Comparison of ENCODE assay signal across 14 cellular contexts in genomic region chr2:88606371-88607030, GRCh38. TPM values are rescaled to one million over a fixed set of nuclear protein-coding genes. Genes with fewer than 3 reads are reported as not detected.
A peak's percentile ranks its signal among the peaks of the same experiment; 100 is the strongest.
DNase-seq lines count a peak whose midpoint lies in the region; ATAC-seq and TF ChIP-seq lines count a peak whose summit lies in the region.
"Had no signal": no experiment of that assay in that cellular context is flagged by ENCODE, and none has a peak within 500 bp of the region (broad histone marks: within the 10 kb centered on the region; RNA-seq: fewer than 3 reads in every experiment).

No MANE protein-coding gene starts in this region.

- no peaks in the 10 kb centered on the region for H3K9me2 ChIP-seq in OCI-LY7 (ENCODE audit: insufficient read depth, low read length)

- peaks cover 8 to 17% of the 10 kb centered on the region in 2 donors for H3K36me3 Mint-ChIP-seq in CD4-positive, alpha-beta memory T cell
- peaks cover 13% of the 10 kb centered on the region for H3K36me3 Mint-ChIP-seq in CD4-positive, alpha-beta T cell (ENCODE audit: low read depth)

- peak overlapping the region; percentile 45 for H3K4me3 ChIP-seq in OCI-LY7 (ENCODE audit: low read depth, low read length, poor library complexity, severe bottlenecking)
- H3K4me3 ChIP-seq in CD4-positive, alpha-beta memory T cell (ENCODE audit: low read length in 2 of 2): no peak overlapping the region
- H3K4me3 ChIP-seq: uterus had no signal

- peak overlapping the region in 2 of 7 donors; percentile 41 to 70 for H3K27ac Mint-ChIP-seq in CD4-positive, alpha-beta memory T cell
- no peak overlapping the region for H3K27ac Mint-ChIP-seq in CD4-positive, alpha-beta T cell

- peaks cover 99% of the 10 kb centered on the region for H3K4me1 ChIP-seq in OCI-LY7 (ENCODE audit: insufficient read depth, low read length, poor library complexity, severe bottlenecking)
- H3K4me1 ChIP-seq in CD4-positive, alpha-beta memory T cell (ENCODE audit: insufficient read depth, low read length): no peaks in the 10 kb centered on the region
- H3K4me1 ChIP-seq: uterus had no signal

- H3K9me3 ChIP-seq in OCI-LY7 (ENCODE audit: low read length): no peaks in the 10 kb centered on the region
- no peaks in the 10 kb centered on the region for H3K9me3 ChIP-seq in CD4-positive, alpha-beta memory T cell (ENCODE audit: control insufficient read depth in 1 of 2, low read length in 2 of 2)
- H3K9me3 ChIP-seq in CD4-positive, alpha-beta T cell (ENCODE audit: control insufficient read depth, low read length): no peaks in the 10 kb centered on the region
- H3K9me3 ChIP-seq: Caco-2, neutrophil, uterus had no signal

- peaks cover 95% of the 10 kb centered on the region for H3K79me2 ChIP-seq in OCI-LY7 (ENCODE audit: insufficient read depth, low read depth, low read length)

- H3K9me3 Mint-ChIP-seq in CD4-positive, alpha-beta memory T cell: no peaks in the 10 kb centered on the region
- no peaks in the 10 kb centered on the region for H3K9me3 Mint-ChIP-seq in CD4-positive, alpha-beta T cell

- H3K36me3 ChIP-seq in OCI-LY7 (ENCODE audit: insufficient read depth, low read length): peaks cover 56% of the 10 kb centered on the region
- peaks cover 3% of the 10 kb centered on the region for H3K36me3 ChIP-seq in CD4-positive, alpha-beta memory T cell (ENCODE audit: insufficient read depth, low read length)
- H3K36me3 ChIP-seq: neutrophil, uterus had no signal

- DNase-seq in OCI-LY7 (ENCODE audit: low spot score): peak; percentile 92
- no peak for DNase-seq in NCI-H510A (lab: John Stamatoyannopoulos, UW)
- no peak for DNase-seq in CD4-positive, alpha-beta memory T cell
- DNase-seq in CD4-positive, alpha-beta T cell: no peak
- no peak for DNase-seq in activated CD4-positive, alpha-beta T cell treated with anti-CD3 and anti-CD28 coated beads for 48 hours
- DNase-seq: activated CD4-positive, alpha-beta T cell treated with anti-CD3 and anti-CD28 coated beads, Interleukin-2, amount 50 U/mL, for 4 hours; amygdala; Caco-2; uterus had no signal

- peaks cover 16 to 22% (median 19%) of the 10 kb centered on the region in 4 donors for H3K4me1 Mint-ChIP-seq in CD4-positive, alpha-beta memory T cell
- peaks cover 43% of the 10 kb centered on the region for H3K4me1 Mint-ChIP-seq in CD4-positive, alpha-beta T cell (ENCODE audit: low read depth)

- peak overlapping the region; percentile 76 for H3K4me2 ChIP-seq in OCI-LY7 (ENCODE audit: low read length)

- intact Hi-C loops in OCI-LY7 (cut with micrococcal nuclease; ENCODE audit: unreplicated experiment): loop anchor here (5.0 kb wide), 1 partner anchor 146 kb away; no protein-coding TSS in a partner anchor
- intact Hi-C loops in CD4-positive, alpha-beta memory T cell (cut with micrococcal nuclease): no loop called here
- intact Hi-C loops in CD4-positive, alpha-beta T cell (cut with DNase I, micrococcal nuclease): no loop called here

- H3K27ac ChIP-seq in OCI-LY7 (ENCODE audit: low read depth, low read length, poor library complexity, severe bottlenecking): peak overlapping the region; percentile 99
- no peak overlapping the region for H3K27ac ChIP-seq in CD4-positive, alpha-beta memory T cell (ENCODE audit: low read depth, low read length)
- no peak overlapping the region for H3K27ac ChIP-seq in CD4-positive, alpha-beta T cell (ENCODE audit: low read depth, low read length)
- H3K27ac ChIP-seq: neutrophil, uterus had no signal

- CTCF ChIA-PET in OCI-LY7 (lab: Charles Lee; ENCODE audit: unreplicated experiment): interaction anchor here (0.7 to 1.5 kb wide), 3 partner anchors 8 to 16 kb away, joined by 3 to 5 read pairs (median 5); no protein-coding TSS in a partner anchor
- CTCF ChIA-PET in CD4-positive, alpha-beta memory T cell (lab: Charles Lee; ENCODE audit: partially characterized antibody): interaction anchor here (1.3 to 3.2 kb wide), 3 partner anchors 15 to 65 kb away, joined by 3 to 13 read pairs (median 6); no protein-coding TSS in a partner anchor
- CTCF ChIA-PET in CD4-positive, alpha-beta T cell (lab: Charles Lee): no interaction called here

- no TSS peak for BruUV-seq in OCI-LY7 (replicated peaks; lab: Mats Ljungman, UMichigan)

- no peak overlapping the region for H2AFZ ChIP-seq in OCI-LY7 (ENCODE audit: low read length)

- H3K27me3 Mint-ChIP-seq in CD4-positive, alpha-beta memory T cell: no peaks in the 10 kb centered on the region
- no peaks in the 10 kb centered on the region for H3K27me3 Mint-ChIP-seq in CD4-positive, alpha-beta T cell

- H3K27me3 ChIP-seq in CD4-positive, alpha-beta memory T cell (ENCODE audit: insufficient read depth, low read length): no peaks in the 10 kb centered on the region
- H3K27me3 ChIP-seq in CD4-positive, alpha-beta T cell (ENCODE audit: control insufficient read depth, insufficient read depth, low read length): no peaks in the 10 kb centered on the region
- H3K27me3 ChIP-seq: neutrophil, uterus had no signal

- ATAC-seq in GM18511 (IDR thresholded peaks at IDR 0.05; ENCODE audit: unreplicated experiment): peak; percentile 89
- peak; percentile 82 for ATAC-seq in GM21381 (IDR thresholded peaks at IDR 0.05; ENCODE audit: unreplicated experiment)
- ATAC-seq in HG03060 (IDR thresholded peaks at IDR 0.05; ENCODE audit: low read depth, unreplicated experiment): peak; percentile 67
- ATAC-seq in CD4-positive, alpha-beta T cell (ENCODE audit: poor library complexity): no peak
- ATAC-seq: Right ventricle myocardium inferior had no signal

- H4K20me1 ChIP-seq in OCI-LY7 (ENCODE audit: insufficient read depth, low read length): no peaks in the 10 kb centered on the region

- no peak for TF ChIP-seq CTCF in OCI-LY7 (conservative IDR thresholded peaks at IDR 0.05; ENCODE audit: low read length)
- TF ChIP-seq CTCF in CD4-positive, alpha-beta T cell (IDR thresholded peaks at IDR 0.05): no peak

- H3K4me3 Mint-ChIP-seq in CD4-positive, alpha-beta memory T cell: no peak overlapping the region
- H3K4me3 Mint-ChIP-seq in CD4-positive, alpha-beta T cell: no peak overlapping the region

- POLR2A ChIA-PET in OCI-LY7 (lab: Charles Lee): interaction anchor here (0.7 to 4.1 kb wide), 15 partner anchors 9 to 276 kb away, joined by 3 to 33 read pairs (median 6); partner anchors contain the start of gene EIF2AK3
- POLR2A ChIA-PET in CD4-positive, alpha-beta memory T cell (lab: Charles Lee; ENCODE audit: partially characterized antibody): no interaction called here
- POLR2A ChIA-PET in CD4-positive, alpha-beta T cell (lab: Charles Lee): interaction anchor here (2.3 kb wide), 1 partner anchor 20 kb away, joined by 8 read pairs; no protein-coding TSS in a partner anchor

RNA-seq across cellular contexts. Expression of gene EIF2AK3, which starts 20.8 kb away (rescaled TPM):
- total RNA-seq in OCI-LY7 (2014; rRNA removed; shearing (Covaris generic)): 49.4 and 52.7 TPM in 2 replicates
- 64.5 and 73.4 TPM in 2 replicates for total RNA-seq in OCI-LY7 (2022)
- total RNA-seq in CD4-positive, alpha-beta memory T cell: 10 to 100 TPM; 30.9 to 31.0 TPM
- polyA plus RNA-seq in CD4-positive, alpha-beta memory T cell: 10 to 100 TPM in 1 of 2 donors, 1 to 10 TPM in 1; 1.3 to 10.1 TPM
- 10 to 100 TPM; 30.6 to 37.0 TPM for total RNA-seq in CD4-positive, alpha-beta T cell
